8 cellular contexts compared by ENCODE assay signal in the genomic region with DNA sequence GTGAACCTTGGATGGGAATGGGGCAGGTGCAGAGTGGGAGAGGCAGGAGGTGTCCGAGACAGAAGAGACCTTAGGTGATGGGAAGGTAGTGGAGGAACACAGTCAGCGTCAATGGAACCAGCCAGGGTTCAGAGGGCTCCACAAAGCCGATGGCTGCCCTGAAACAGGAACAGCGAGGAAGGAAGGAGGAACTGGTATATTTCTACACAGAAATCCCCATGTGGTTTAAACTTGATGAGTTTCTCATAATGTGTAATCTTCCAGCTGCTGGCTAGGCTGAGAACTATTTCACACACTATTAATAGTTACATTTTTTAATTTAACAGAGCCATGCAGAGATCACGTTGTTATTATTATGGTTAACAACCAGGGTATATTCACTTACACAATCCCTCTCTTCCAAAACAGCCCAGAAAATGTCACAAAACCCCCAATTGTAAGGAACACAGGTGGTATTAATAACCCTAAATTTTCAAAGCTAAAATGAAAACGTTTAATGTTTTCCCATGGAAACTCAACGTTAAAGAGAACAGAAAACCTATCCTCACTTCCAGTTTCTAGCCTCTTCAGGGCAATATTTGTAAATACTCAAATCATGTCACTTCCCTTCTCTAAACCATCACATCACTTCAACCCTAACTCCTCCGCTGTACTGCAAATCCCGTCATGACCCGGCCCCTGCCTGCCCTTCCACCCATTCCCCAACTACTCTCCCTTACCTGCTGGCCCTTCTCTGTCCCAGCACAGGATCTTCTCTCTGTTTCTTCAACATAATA.
DNase-seq lines count a peak whose midpoint lies in the region; ATAC-seq and FAIRE-seq lines count a peak whose summit lies in the region.

No MANE protein-coding gene starts in this region.

- no peak for DNase-seq in activated T-cell treated with anti-CD3 and anti-CD28 coated beads, Interleukin-2, amount 50 U/mL, for 72 hours
- no peak for DNase-seq in activated T-cell treated with anti-CD3 and anti-CD28 coated beads for 4 hours
- DNase-seq in Kasumi-1 (lab: John Stamatoyannopoulos, UW): peak; percentile 75 to 81
- DNase-seq in fibroblast of peridontal ligament (ENCODE audit: extremely low read depth): peak; percentile 53
- DNase-seq in small intestine: no peak
- no peak for DNase-seq in inferior parietal cortex (ENCODE audit: extremely low spot score)
- DNase-seq in NCI-H1436 (lab: John Stamatoyannopoulos, UW): no peak

- no peaks in the 10 kb centered on the region for H3K36me3 Mint-ChIP-seq in activated T-cell treated with anti-CD3 and anti-CD28 coated beads, Interleukin-2, amount 50 U/mL, for 72 hours (ENCODE audit: insufficient read depth in 2 of 2)

- 50 to 75% (median 66%) methylated on average over 10 of the region's 10 CpGs for WGBS in small intestine, 3 donors

- H3K9me3 ChIP-seq in small intestine (ENCODE audit: control insufficient read depth, low read depth): no peaks in the 10 kb centered on the region

- H3K4me1 ChIP-seq in small intestine (ENCODE audit: control insufficient read depth in 2 of 2, insufficient read depth in 1 of 2, low read depth in 1 of 2, low read length in 1 of 2): peaks cover 0 to 24% of the 10 kb centered on the region in 2 donors

- H3K4me1 Mint-ChIP-seq in activated T-cell treated with anti-CD3 and anti-CD28 coated beads, Interleukin-2, amount 50 U/mL, for 72 hours (ENCODE audit: low read depth): peaks cover 54% of the 10 kb centered on the region

- H3K27ac ChIP-seq in small intestine (ENCODE audit: low read depth in 1 of 2, low read length in 1 of 2): peak overlapping the region; percentile 34 to 95

- no peaks in the 10 kb centered on the region for H3K36me3 ChIP-seq in small intestine (ENCODE audit: control insufficient read depth in 2 of 2, insufficient read depth in 2 of 2, low read length in 2 of 2)

- H3K9me3 Mint-ChIP-seq in activated T-cell treated with anti-CD3 and anti-CD28 coated beads, Interleukin-2, amount 50 U/mL, for 72 hours: no peaks in the 10 kb centered on the region

- H3K27me3 Mint-ChIP-seq in activated T-cell treated with anti-CD3 and anti-CD28 coated beads, Interleukin-2, amount 50 U/mL, for 72 hours (ENCODE audit: low read depth): no peaks in the 10 kb centered on the region

- peak overlapping the region in 1 of 2 donors; percentile 24 for H3K4me3 Mint-ChIP-seq in activated T-cell treated with anti-CD3 and anti-CD28 coated beads, Interleukin-2, amount 50 U/mL, for 72 hours

- peak overlapping the region; percentile 24 for H3K27ac Mint-ChIP-seq in activated T-cell treated with anti-CD3 and anti-CD28 coated beads, Interleukin-2, amount 50 U/mL, for 72 hours

- H3K4me3 ChIP-seq in small intestine (ENCODE audit: low read depth in 1 of 2, low read length in 2 of 2): no peak overlapping the region

- no peak for ATAC-seq in activated T-cell treated with anti-CD3 and anti-CD28 coated beads, Interleukin-2, amount 50 U/mL, for 72 hours (replicated peaks in 1 of 2)
- no peak for ATAC-seq in HG02884 (IDR thresholded peaks at IDR 0.05; ENCODE audit: unreplicated experiment)

- no peaks in the 10 kb centered on the region for H3K27me3 ChIP-seq in small intestine (ENCODE audit: control insufficient read depth in 2 of 2, insufficient read depth in 2 of 2, low read length in 2 of 2)

- no peak for FAIRE-seq in small intestine (lab: Jason Lieb, UNC)

Comparison
In these comparisons a context has a peak if more than half of its experiments do, and no peak if none do; other contexts are left out.
1. DNase-seq: peak in Kasumi-1 (2 of 2) and fibroblast of peridontal ligament (single experiment); none in activated T-cell treated with anti-CD3 and anti-CD28 coated beads, Interleukin-2, amount 50 U/mL, for 72 hours (0 of 2), activated T-cell treated with anti-CD3 and anti-CD28 coated beads for 4 hours (single experiment), small intestine (single experiment), inferior parietal cortex (single experiment) and NCI-H1436 (single experiment).